ENCODE assay signal across 15 cellular contexts in the genomic region with DNA sequence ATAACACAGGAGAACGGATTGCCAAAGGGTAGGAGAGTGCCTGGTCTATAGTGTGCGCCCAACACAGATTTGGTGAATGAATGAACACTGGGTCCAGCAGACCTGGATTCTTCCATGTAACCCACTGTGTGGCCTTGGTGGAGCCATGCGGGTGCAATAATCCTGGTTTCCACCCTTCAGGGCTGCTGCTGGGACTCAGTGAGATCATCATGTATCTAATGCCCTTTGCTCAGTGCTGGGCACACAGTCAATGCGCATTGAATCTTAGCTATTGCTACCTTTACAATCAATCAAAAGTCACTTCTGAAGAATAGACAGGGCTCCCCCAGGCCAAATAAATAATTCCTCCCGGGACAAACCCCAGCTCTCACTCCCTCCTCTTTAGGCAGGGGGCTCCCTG. TPM values are rescaled to one million over a fixed set of nuclear protein-coding genes. Genes with fewer than 3 reads are reported as not detected.
A peak's percentile ranks its signal among the peaks of the same experiment; 100 is the strongest.
DNase-seq lines count a peak whose midpoint lies in the region; ATAC-seq and TF ChIP-seq lines count a peak whose summit lies in the region.
"Had no signal": no experiment of that assay in that cellular context is flagged by ENCODE, and none has a peak within 500 bp of the region (broad histone marks: within the 10 kb centered on the region; RNA-seq: fewer than 3 reads in every experiment).

No MANE protein-coding gene starts in this region.

- H3K27ac Mint-ChIP-seq in CD4-positive, alpha-beta T cell: peak overlapping the region; percentile 64
- H3K27ac Mint-ChIP-seq in central memory CD8-positive, alpha-beta T cell (ENCODE audit: low read depth): peak overlapping the region; percentile 68
- H3K27ac Mint-ChIP-seq in naive thymus-derived CD8-positive, alpha-beta T cell: peak overlapping the region; percentile 6 to 94 (median 88)
- H3K27ac Mint-ChIP-seq: brain; dendritic cell treated with granulocyte-macrophage colony-stimulating factor and Interleukin-4, amounts not matched to agents 40 ng/mL and 50 ng/mL, for 4 days had no signal

- no peaks in the 10 kb centered on the region for H3K36me3 ChIP-seq in HUES6 (ENCODE audit: control insufficient read depth, insufficient read depth, low read length)
- H3K36me3 ChIP-seq: BE2C had no signal

- intact Hi-C loops in CD4-positive, alpha-beta T cell (cut with DNase I, micrococcal nuclease): no loop called here

- H3K9me3 Mint-ChIP-seq in CD4-positive, alpha-beta T cell: no peaks in the 10 kb centered on the region
- no peaks in the 10 kb centered on the region for H3K9me3 Mint-ChIP-seq in central memory CD8-positive, alpha-beta T cell
- no peaks in the 10 kb centered on the region for H3K9me3 Mint-ChIP-seq in naive thymus-derived CD8-positive, alpha-beta T cell
- H3K9me3 Mint-ChIP-seq: brain; dendritic cell treated with granulocyte-macrophage colony-stimulating factor and Interleukin-4, amounts not matched to agents 40 ng/mL and 50 ng/mL, for 4 days had no signal

- H3K4me3 Mint-ChIP-seq in CD4-positive, alpha-beta T cell: peak overlapping the region; percentile 43
- peak overlapping the region; percentile 73 for H3K4me3 Mint-ChIP-seq in central memory CD8-positive, alpha-beta T cell
- H3K4me3 Mint-ChIP-seq in naive thymus-derived CD8-positive, alpha-beta T cell: peak overlapping the region; percentile 16 to 91 (median 78)
- H3K4me3 Mint-ChIP-seq: dendritic cell treated with granulocyte-macrophage colony-stimulating factor and Interleukin-4, amounts not matched to agents 40 ng/mL and 50 ng/mL, for 4 days had no signal

- H3K27me3 Mint-ChIP-seq in CD4-positive, alpha-beta T cell: no peaks in the 10 kb centered on the region
- H3K27me3 Mint-ChIP-seq in central memory CD8-positive, alpha-beta T cell: no peaks in the 10 kb centered on the region
- H3K27me3 Mint-ChIP-seq in naive thymus-derived CD8-positive, alpha-beta T cell: peaks cover 0 to 2% (median 0%) of the 10 kb centered on the region in 5 donors
- H3K27me3 Mint-ChIP-seq: brain had no signal

- H3K27ac ChIP-seq in CD4-positive, alpha-beta T cell (ENCODE audit: low read depth, low read length): peak overlapping the region; percentile 54
- H3K27ac ChIP-seq in HUES6 (ENCODE audit: low read depth, low read length): peak overlapping the region; percentile 58; the same call in 1 of the 2 replicates
- H3K27ac ChIP-seq: SK-N-MC had no signal

- H3K9ac ChIP-seq in HUES6 (ENCODE audit: low read length): peak overlapping the region; percentile 45

- no peak for DNase-seq in CD4-positive, alpha-beta T cell
- no peak for DNase-seq in central memory CD8-positive, alpha-beta T cell (ENCODE audit: low spot score in 2 of 2)
- DNase-seq in naive thymus-derived CD8-positive, alpha-beta T cell: no peak
- no peak for DNase-seq in activated CD8-positive, alpha-beta memory T cell treated with anti-CD3 and anti-CD28 coated beads for 24 hours
- DNase-seq in anterior cingulate cortex (lab: John Stamatoyannopoulos, UW): no peak
- DNase-seq in T-helper 9 cell: no peak
- DNase-seq: BE2C, DMS53, NCI-H2029, NCI-H524 treated with DMSO at 0.1 percent for 48 hours, PC-3 had no signal

- no peaks in the 10 kb centered on the region for H3K36me3 Mint-ChIP-seq in CD4-positive, alpha-beta T cell (ENCODE audit: low read depth)
- H3K36me3 Mint-ChIP-seq in central memory CD8-positive, alpha-beta T cell (ENCODE audit: insufficient read depth): peaks cover 4% of the 10 kb centered on the region
- no peaks in the 10 kb centered on the region for H3K36me3 Mint-ChIP-seq in naive thymus-derived CD8-positive, alpha-beta T cell
- H3K36me3 Mint-ChIP-seq: brain had no signal

- peaks cover 83% of the 10 kb centered on the region for H3K4me1 Mint-ChIP-seq in CD4-positive, alpha-beta T cell (ENCODE audit: low read depth)
- H3K4me1 Mint-ChIP-seq in central memory CD8-positive, alpha-beta T cell: peaks cover 65% of the 10 kb centered on the region
- H3K4me1 Mint-ChIP-seq in naive thymus-derived CD8-positive, alpha-beta T cell: peaks cover 52 to 84% (median 73%) of the 10 kb centered on the region in 4 donors

- no peaks in the 10 kb centered on the region for H3K9me3 ChIP-seq in CD4-positive, alpha-beta T cell (ENCODE audit: control insufficient read depth, low read length)
- no peaks in the 10 kb centered on the region for H3K9me3 ChIP-seq in HUES6 (ENCODE audit: control insufficient read depth, insufficient read depth, low read depth, low read length)
- H3K9me3 ChIP-seq: BE2C had no signal

- CTCF ChIA-PET in CD4-positive, alpha-beta T cell (lab: Charles Lee): interaction anchor here (1.3 kb wide), 1 partner anchor 80 kb away, joined by 3 read pairs; no protein-coding TSS in a partner anchor

- no peaks in the 10 kb centered on the region for H3K27me3 ChIP-seq in CD4-positive, alpha-beta T cell (ENCODE audit: control insufficient read depth, insufficient read depth, low read length)
- H3K27me3 ChIP-seq in HUES6 (ENCODE audit: control insufficient read depth, insufficient read depth, low read length): peaks cover under 1% of the 10 kb centered on the region; the same call in 1 of the 2 replicates
- H3K27me3 ChIP-seq: BE2C had no signal

- H3K4me1 ChIP-seq in HUES6 (ENCODE audit: control insufficient read depth, insufficient read depth, low read length): peaks cover 45% of the 10 kb centered on the region
- H3K4me1 ChIP-seq: BE2C had no signal

- TF ChIP-seq CTCF in CD4-positive, alpha-beta T cell (IDR thresholded peaks at IDR 0.05): no peak

- peak overlapping the region; percentile 54; the same call in 1 of the 2 replicates for H3K4me3 ChIP-seq in HUES6 (ENCODE audit: low read depth, low read length)

- no peak for ATAC-seq in CD4-positive, alpha-beta T cell (ENCODE audit: poor library complexity)
- ATAC-seq in central memory CD8-positive, alpha-beta T cell (replicated peaks; ENCODE audit: extremely low read depth, poor library complexity, severe bottlenecking): no peak
- ATAC-seq in naive thymus-derived CD8-positive, alpha-beta T cell: peak in 1 of 2 donors; percentile 5
- ATAC-seq: PC-3 had no signal

- POLR2A ChIA-PET in CD4-positive, alpha-beta T cell (lab: Charles Lee): interaction anchor here (1.2 to 1.9 kb wide), 3 partner anchors 50 to 328 kb away, joined by 3 to 6 read pairs (median 5); no protein-coding TSS in a partner anchor
- POLR2A ChIA-PET in naive thymus-derived CD8-positive, alpha-beta T cell (lab: Charles Lee): interaction anchor here (1.0 to 1.6 kb wide), 3 partner anchors 8 to 56 kb away, joined by 3 to 4 read pairs (median 3); no protein-coding TSS in a partner anchor

RNA-seq across cellular contexts. Expression of gene EPHA2, which starts 5.8 kb away (rescaled TPM):
- under 1 TPM in 1 of 2 experiments, not detected in 1; 0.22 TPM for total RNA-seq in CD4-positive, alpha-beta T cell
- total RNA-seq in naive thymus-derived CD8-positive, alpha-beta T cell: not detected
- not detected for polyA plus RNA-seq in naive thymus-derived CD8-positive, alpha-beta T cell

RNA-seq across cellular contexts. Expression of gene ARHGEF19, which starts 50.7 kb away (rescaled TPM):
- total RNA-seq in CD4-positive, alpha-beta T cell: 1 to 10 TPM; 3.8 to 5.8 TPM
- 10 to 100 TPM; 11.9 to 12.7 TPM for total RNA-seq in naive thymus-derived CD8-positive, alpha-beta T cell
- polyA plus RNA-seq in naive thymus-derived CD8-positive, alpha-beta T cell: 1 to 10 TPM; 6.4 to 8.9 (median 7.7) TPM
